Comparison of ENCODE assay signal across 8 cellular contexts in the genomic region with DNA sequence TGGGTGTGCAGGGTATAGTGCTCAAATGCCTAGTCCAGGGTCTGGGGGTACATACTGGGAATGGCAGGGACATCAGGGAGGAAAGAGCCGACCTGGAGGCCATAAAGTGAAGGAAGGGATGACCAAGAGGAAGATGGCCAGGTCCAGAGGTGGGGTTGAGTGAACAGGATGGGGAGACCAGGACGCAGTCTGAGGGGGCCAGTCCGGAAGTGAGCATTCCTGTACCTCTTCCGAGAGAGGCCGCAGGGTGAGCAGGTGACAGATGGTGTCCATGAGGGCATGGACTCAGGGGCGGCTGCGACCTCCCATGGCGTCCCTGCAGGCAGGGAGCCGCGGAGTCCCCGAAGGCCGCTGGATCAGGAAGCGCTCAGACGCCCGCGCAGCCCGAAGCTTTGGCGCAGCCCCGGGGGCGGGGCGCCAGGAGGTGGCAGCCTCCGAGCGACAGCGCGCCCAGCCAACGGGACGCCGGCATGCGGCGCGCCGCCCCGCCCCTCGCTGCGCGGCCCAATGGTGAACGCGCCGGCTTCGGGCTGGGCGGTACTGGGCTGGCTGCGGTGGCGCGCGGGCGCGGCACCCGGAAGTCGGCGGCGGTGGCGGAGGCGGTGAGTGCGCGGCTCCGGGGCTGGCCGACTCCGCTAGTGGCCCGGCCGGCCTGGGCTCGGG. TPM values are rescaled to one million over a fixed set of nuclear protein-coding genes. Genes with fewer than 3 reads are reported as not detected.
DNase-seq lines count a peak whose midpoint lies in the region; ATAC-seq and TF ChIP-seq lines count a peak whose summit lies in the region.

A gene with protein sequence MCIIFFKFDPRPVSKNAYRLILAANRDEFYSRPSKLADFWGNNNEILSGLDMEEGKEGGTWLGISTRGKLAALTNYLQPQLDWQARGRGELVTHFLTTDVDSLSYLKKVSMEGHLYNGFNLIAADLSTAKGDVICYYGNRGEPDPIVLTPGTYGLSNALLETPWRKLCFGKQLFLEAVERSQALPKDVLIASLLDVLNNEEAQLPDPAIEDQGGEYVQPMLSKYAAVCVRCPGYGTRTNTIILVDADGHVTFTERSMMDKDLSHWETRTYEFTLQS (plus strand): TSS at position 578 of the 663 bp plus-strand sequence. CDS start 15,689 bp downstream, outside the sequence.

- H3K27ac ChIP-seq in Panc1 (ENCODE audit: low read length): peak within 1 kb of the TSS; percentile 81
- H3K27ac ChIP-seq in esophagus muscularis mucosa (replicated peaks in 1 of 4): peak within 1 kb of the TSS; percentile 78 to 91 (median 88)

- intact Hi-C loops in Panc1 (cut with micrococcal nuclease; ENCODE audit: unreplicated experiment) (no loop called here), esophagus muscularis mucosa (cut with DNase I) (no loop called here)

- no peaks in the 10 kb centered on the region for H3K9me3 ChIP-seq in Panc1 (ENCODE audit: control insufficient read depth, insufficient read depth, low read depth, low read length)
- no peaks in the 10 kb centered on the region for H3K9me3 ChIP-seq in esophagus muscularis mucosa

- no peak for TF ChIP-seq EP300 in esophagus muscularis mucosa (IDR thresholded peaks at IDR 0.05)

- H3K4me1 ChIP-seq in Panc1 (ENCODE audit: control insufficient read depth, insufficient read depth, low read length) (peaks cover 3% of the 10 kb centered on the region; the same call in 1 of the 2 replicates), esophagus muscularis mucosa (peaks cover 38 to 57% (median 46%) of the 10 kb centered on the region in 4 donors)

- TF ChIP-seq POLR2A in esophagus muscularis mucosa (IDR thresholded peaks at IDR 0.05; ENCODE audit: low read depth): no peak

- H3K27me3 ChIP-seq in Panc1 (ENCODE audit: control insufficient read depth, insufficient read depth, low read length) (no peaks in the 10 kb centered on the region), esophagus muscularis mucosa (no peaks in the 10 kb centered on the region)

- CTCF ChIA-PET in Panc1 (lab: Charles Lee): no interaction called here

- H3K27me3 Mint-ChIP-seq in activated T-cell treated with anti-CD3 and anti-CD28 coated beads, Interleukin-2, amount 50 U/mL, for 4 hours (ENCODE audit: low read depth): no peaks in the 10 kb centered on the region

- WGBS in esophagus muscularis mucosa: 3% methylated on average over 9 of the region's 61 CpGs

- H3K36me3 ChIP-seq in Panc1 (ENCODE audit: control insufficient read depth, insufficient read depth, low read length) (no peaks in the 10 kb centered on the region; the same call in 1 of the 2 replicates), esophagus muscularis mucosa (peaks cover 0 to 11% (median 0%) of the 10 kb centered on the region in 4 donors)

- DNase-seq in DMS 273 (lab: John Stamatoyannopoulos, UW; ENCODE audit: unreplicated experiment): peak; percentile 96
- DNase-seq in Jurkat, Clone E6-1 (ENCODE audit: low read depth, low spot score): peak; percentile 83
- DNase-seq in Panc1 (ENCODE audit: low read depth, low spot score): no peak
- DNase-seq in activated T-cell treated with anti-CD3 and anti-CD28 coated beads, Interleukin-2, amount 50 U/mL, for 4 hours: peak; percentile 90
- peak; percentile 94 for DNase-seq in esophagus muscularis mucosa (ENCODE audit: extremely low spot score)
- DNase-seq in myocyte (ENCODE audit: low read depth): peak; percentile 89
- peak; percentile 78 to 91 for DNase-seq in stimulated activated CD8-positive, alpha-beta memory T cell treated with anti-CD3 and anti-CD28 coated beads, Interleukin-7, amount 100 ng/mL, for 4 hours (ENCODE audit: low read depth in 2 of 2)

- H3K36me3 Mint-ChIP-seq in activated T-cell treated with anti-CD3 and anti-CD28 coated beads, Interleukin-2, amount 50 U/mL, for 4 hours (ENCODE audit: insufficient read depth): peaks cover 2% of the 10 kb centered on the region

- peaks cover 41% of the 10 kb centered on the region for H3K4me1 Mint-ChIP-seq in activated T-cell treated with anti-CD3 and anti-CD28 coated beads, Interleukin-2, amount 50 U/mL, for 4 hours (ENCODE audit: low read depth)

- ATAC-seq in GM21619 (IDR thresholded peaks at IDR 0.05; ENCODE audit: unreplicated experiment) (peak; percentile 72), Panc1 (peak; percentile 92)
- ATAC-seq in activated T-cell treated with anti-CD3 and anti-CD28 coated beads, Interleukin-2, amount 50 U/mL, for 4 hours: peak; percentile 89 to 91

- in situ Hi-C loops in Panc1 (cut with HindIII; ENCODE audit: low pct_unique_long_range_greater_than_20kb, low sequenced_read_pairs): no loop called here

- POLR2A ChIA-PET in Panc1 (lab: Charles Lee): interaction anchor here (0.6 kb wide), 1 partner anchor 218 kb away, joined by 9 read pairs; no protein-coding TSS in a partner anchor

- no peak for TF ChIP-seq CTCF in Panc1 (IDR thresholded peaks at IDR 0.05)
- peak in 1 of 3 experiments; percentile 23 for TF ChIP-seq CTCF in esophagus muscularis mucosa (IDR thresholded peaks at IDR 0.05)

- H3K4me3 Mint-ChIP-seq in activated T-cell treated with anti-CD3 and anti-CD28 coated beads, Interleukin-2, amount 50 U/mL, for 4 hours: peak within 1 kb of the TSS; percentile 91

- no TSS peak for BruUV-seq in Panc1 (replicated peaks; lab: Mats Ljungman, UMichigan)

- H3K4me3 ChIP-seq in Jurkat, Clone E6-1 (ENCODE audit: low read length): peak within 1 kb of the TSS; percentile 91
- peak within 1 kb of the TSS; percentile 70 to 81 for H3K4me3 ChIP-seq in Panc1 (ENCODE audit: low read depth in 2 of 2, low read length in 2 of 2)
- peak within 1 kb of the TSS; percentile 85 to 99 (median 97) for H3K4me3 ChIP-seq in esophagus muscularis mucosa

- H3K9me3 Mint-ChIP-seq in activated T-cell treated with anti-CD3 and anti-CD28 coated beads, Interleukin-2, amount 50 U/mL, for 4 hours: no peaks in the 10 kb centered on the region

RNA-seq across cellular contexts. Expression of the gene that starts here (rescaled TPM):
- polyA plus RNA-seq in Jurkat, Clone E6-1 (2012; ENCODE audit: insufficient read depth, insufficient read length): 14.8 TPM
- total RNA-seq in Panc1 (2021; ENCODE audit: unreplicated experiment) (32.2 TPM), esophagus muscularis mucosa (10 to 100 TPM; 37.1 to 44.4 (median 42.3) TPM), myocyte (39.0 and 43.4 TPM in 2 replicates)
- 38.0 TPM for polyA plus RNA-seq in Panc1 (2012; ENCODE audit: insufficient read length)
- 10 to 100 TPM; 23.1 to 26.8 (median 25.3) TPM for total RNA-seq in activated T-cell treated with anti-CD3 and anti-CD28 coated beads, Interleukin-2, amount 50 U/mL, for 4 hours
- 51.4 TPM for polyA plus RNA-seq in myocyte (2012)
